ENCODE assay signal across 8 cellular contexts in genomic region chr2:157876771-157877108, GRCh38. TPM values are rescaled to one million over a fixed set of nuclear protein-coding genes. Genes with fewer than 3 reads are reported as not detected.
DNase-seq lines count a peak whose midpoint lies in the region; ATAC-seq and TF ChIP-seq lines count a peak whose summit lies in the region.

No MANE protein-coding gene starts in this region.

- H3K9me3 Mint-ChIP-seq in activated CD4-positive, alpha-beta T cell treated with anti-CD3 and anti-CD28 coated beads for 36 hours (ENCODE audit: low read depth): no peaks in the 10 kb centered on the region
- no peaks in the 10 kb centered on the region for H3K9me3 Mint-ChIP-seq in activated CD8-positive, alpha-beta T cell treated with anti-CD3 and anti-CD28 coated beads for 36 hours

- peaks cover 15% of the 10 kb centered on the region for H3K36me3 Mint-ChIP-seq in activated CD4-positive, alpha-beta T cell treated with anti-CD3 and anti-CD28 coated beads for 36 hours (ENCODE audit: low read depth)
- H3K36me3 Mint-ChIP-seq in activated CD8-positive, alpha-beta T cell treated with anti-CD3 and anti-CD28 coated beads for 36 hours (ENCODE audit: low read depth): no peaks in the 10 kb centered on the region

- intact Hi-C loops in activated CD4-positive, alpha-beta T cell treated with anti-CD3 and anti-CD28 coated beads for 36 hours (cut with DNase I, micrococcal nuclease): loop anchor here (1.0 to 10.0 kb wide), 10 partner anchors 11 to 580 kb away; partner anchors contain the start of genes CCDC148 (in 2 of the 2), PKP4 (in 2 of the 2) and ACVR1C (in 1 of the 2)
- intact Hi-C loops in activated CD8-positive, alpha-beta T cell treated with anti-CD3 and anti-CD28 coated beads for 36 hours (cut with micrococcal nuclease): loop anchor here (1.0 kb wide), 1 partner anchor 23 kb away; no protein-coding TSS in a partner anchor

- TF ChIP-seq CTCF in activated CD8-positive, alpha-beta T cell treated with anti-CD3 and anti-CD28 coated beads for 36 hours (IDR thresholded peaks at IDR 0.05): no peak

- H3K9me3 ChIP-seq in iPS-20b (ENCODE audit: insufficient read depth, low read depth, low read length): no peaks in the 10 kb centered on the region

- no peak overlapping the region for H3K27ac ChIP-seq in iPS-20b (ENCODE audit: low read length)
- H3K27ac ChIP-seq in substantia nigra (ENCODE audit: low read depth, low read length, poor library complexity, severe bottlenecking): peak overlapping the region; percentile 81

- peak overlapping the region; percentile 62 for H3K27ac Mint-ChIP-seq in activated CD4-positive, alpha-beta T cell treated with anti-CD3 and anti-CD28 coated beads for 36 hours
- H3K27ac Mint-ChIP-seq in activated CD8-positive, alpha-beta T cell treated with anti-CD3 and anti-CD28 coated beads for 36 hours: peak overlapping the region; percentile 43

- peak overlapping the region; percentile 69 for H3K4me3 Mint-ChIP-seq in activated CD4-positive, alpha-beta T cell treated with anti-CD3 and anti-CD28 coated beads for 36 hours
- H3K4me3 Mint-ChIP-seq in activated CD8-positive, alpha-beta T cell treated with anti-CD3 and anti-CD28 coated beads for 36 hours: peak overlapping the region; percentile 78

- no peak for DNase-seq in activated CD4-positive, alpha-beta T cell treated with anti-CD3 and anti-CD28 coated beads for 36 hours
- DNase-seq in activated CD4-positive, alpha-beta T cell treated with anti-CD3 and anti-CD28 coated beads, Interleukin-2, amount 50 U/mL, for 48 hours: no peak
- DNase-seq in activated CD8-positive, alpha-beta T cell treated with anti-CD3 and anti-CD28 coated beads for 36 hours: no peak
- DNase-seq in substantia nigra (lab: John Stamatoyannopoulos, UW): no peak
- no peak for DNase-seq in DMS153 treated with DMSO at 0.1 percent for 48 hours (lab: John Stamatoyannopoulos, UW; ENCODE audit: unreplicated experiment)
- DNase-seq in NCI-H146 (lab: John Stamatoyannopoulos, UW): no peak

- peak overlapping the region; percentile 70; the same call in 1 of the 2 replicates for H3K9ac ChIP-seq in iPS-20b (ENCODE audit: low read depth, low read length)

- CTCF ChIA-PET in activated CD4-positive, alpha-beta T cell treated with anti-CD3 and anti-CD28 coated beads for 36 hours (lab: Charles Lee): interaction anchor here (0.9 to 3.4 kb wide), 15 partner anchors 8 to 550 kb away, joined by 3 to 30 read pairs (median 4); no protein-coding TSS in a partner anchor
- CTCF ChIA-PET in activated CD8-positive, alpha-beta T cell treated with anti-CD3 and anti-CD28 coated beads for 36 hours (lab: Charles Lee): interaction anchor here (0.7 to 2.9 kb wide), 11 partner anchors 11 to 574 kb away, joined by 3 to 15 read pairs (median 6); no protein-coding TSS in a partner anchor

- H3K36me3 ChIP-seq in iPS-20b (ENCODE audit: insufficient read depth, low read depth, low read length): no peaks in the 10 kb centered on the region

- H3K4me3 ChIP-seq in iPS-20b (ENCODE audit: low read length): peak overlapping the region; percentile 84

- peaks cover 6% of the 10 kb centered on the region for H3K4me1 ChIP-seq in iPS-20b (ENCODE audit: insufficient read depth, low read length)

- peaks cover 50% of the 10 kb centered on the region for H3K4me1 Mint-ChIP-seq in activated CD4-positive, alpha-beta T cell treated with anti-CD3 and anti-CD28 coated beads for 36 hours
- H3K4me1 Mint-ChIP-seq in activated CD8-positive, alpha-beta T cell treated with anti-CD3 and anti-CD28 coated beads for 36 hours (ENCODE audit: low read depth): peaks cover 47% of the 10 kb centered on the region

- ATAC-seq in activated CD4-positive, alpha-beta T cell treated with anti-CD3 and anti-CD28 coated beads for 36 hours: peak; percentile 3
- ATAC-seq in activated CD8-positive, alpha-beta T cell treated with anti-CD3 and anti-CD28 coated beads for 36 hours: peak; percentile 10
- ATAC-seq in HG03025 (IDR thresholded peaks at IDR 0.05; ENCODE audit: low FRiP score, unreplicated experiment): no peak

- peaks cover 23% of the 10 kb centered on the region; the same call in 1 of the 2 replicates for H3K27me3 ChIP-seq in iPS-20b (ENCODE audit: insufficient read depth, low read length)

- no peaks in the 10 kb centered on the region for H3K27me3 Mint-ChIP-seq in activated CD4-positive, alpha-beta T cell treated with anti-CD3 and anti-CD28 coated beads for 36 hours
- no peaks in the 10 kb centered on the region for H3K27me3 Mint-ChIP-seq in activated CD8-positive, alpha-beta T cell treated with anti-CD3 and anti-CD28 coated beads for 36 hours

- POLR2A ChIA-PET in activated CD4-positive, alpha-beta T cell treated with anti-CD3 and anti-CD28 coated beads for 36 hours (lab: Charles Lee): interaction anchor here (0.6 to 3.7 kb wide), 5 partner anchors 12 to 238 kb away, joined by 3 to 29 read pairs (median 6); no protein-coding TSS in a partner anchor
- POLR2A ChIA-PET in activated CD8-positive, alpha-beta T cell treated with anti-CD3 and anti-CD28 coated beads for 36 hours (lab: Charles Lee): interaction anchor here (1.0 to 3.4 kb wide), 7 partner anchors 8 to 88 kb away, joined by 4 to 36 read pairs (median 5); no protein-coding TSS in a partner anchor

RNA-seq across cellular contexts. Expression of gene ACVR1, which starts 0.6 kb away (rescaled TPM):
- 10 to 100 TPM; 17.1 to 23.0 TPM for total RNA-seq in activated CD4-positive, alpha-beta T cell treated with anti-CD3 and anti-CD28 coated beads for 36 hours
- 10 to 100 TPM in 1 of 2 experiments, 1 to 10 TPM in 1; 8.3 to 10.1 TPM for total RNA-seq in activated CD8-positive, alpha-beta T cell treated with anti-CD3 and anti-CD28 coated beads for 36 hours
